33 cellular contexts compared by ENCODE assay signal in genomic region chr1:173789841-173790240, GRCh38.
"Had no signal": no experiment of that assay in that cellular context is flagged by ENCODE, and none has a peak within 500 bp of the region (broad histone marks: within the 10 kb centered on the region; RNA-seq: fewer than 3 reads in every experiment).

No MANE protein-coding gene starts in this region.

- H3K27me3 ChIP-seq: adrenal gland, body of pancreas, brain microvascular endothelial cell, breast epithelium had no signal

- H3K27ac ChIP-seq: adrenal gland, body of pancreas, brain microvascular endothelial cell, breast epithelium, VCaP had no signal

- H3K9me3 Mint-ChIP-seq: activated B cell treated with CpG ODN at 0.5 μM for 24 hours; activated CD4-positive, alpha-beta memory T cell treated with anti-CD3 and anti-CD28 coated beads for 36 hours; activated CD4-positive, alpha-beta T cell treated with anti-CD3 and anti-CD28 coated beads, Interleukin-2, amount 10 ng/mL, durations not matched to agents 24 days and 14 days; activated CD8-positive, alpha-beta T cell treated with anti-CD3 and anti-CD28 coated beads for 36 hours; activated naive CD4-positive, alpha-beta T cell treated with anti-CD3 and anti-CD28 coated beads for 36 hours; activated naive CD4-positive, alpha-beta T cell treated with anti-CD3 and anti-CD28 coated beads, Interleukin-2, amount 50 U/mL, for 72 hours; activated naive CD8-positive, alpha-beta T cell treated with anti-CD3 and anti-CD28 coated beads for 36 hours; activated T-cell treated with anti-CD3 and anti-CD28 coated beads, Interleukin-2, amount 50 U/mL, for 4 hours; activated T-cell treated with anti-CD3 and anti-CD28 coated beads, Interleukin-2, amount 50 U/mL, for 72 hours; activated T-helper 1 cell treated with anti-CD3 and anti-CD28 coated beads, Interleukin-12 subunit alpha, Interleukin-12 subunit beta, Interleukin-2, Interleukin-4 antibody, amounts not matched to agents 30 ng/mL and 10 ng/mL and 1 ng/mL, durations not matched to agents 14 hours and 24 hours and 36 hours; activated T-helper 17 cell treated with anti-CD3 and anti-CD28 coated beads, Interleukin-2, amount 50 U/mL, for 72 hours had no signal

- H3K27me3 Mint-ChIP-seq: activated B cell treated with CpG ODN at 0.5 μM for 24 hours; activated CD4-positive, alpha-beta memory T cell treated with anti-CD3 and anti-CD28 coated beads for 36 hours; activated CD4-positive, alpha-beta T cell treated with anti-CD3 and anti-CD28 coated beads, Interleukin-2, amount 10 ng/mL, durations not matched to agents 24 days and 14 days; activated CD8-positive, alpha-beta T cell treated with anti-CD3 and anti-CD28 coated beads for 36 hours; activated naive CD8-positive, alpha-beta T cell treated with anti-CD3 and anti-CD28 coated beads for 36 hours; activated T-helper 17 cell treated with anti-CD3 and anti-CD28 coated beads, Interleukin-2, amount 50 U/mL, for 72 hours; T-helper 17 cell had no signal

- H3K27ac Mint-ChIP-seq: activated B cell treated with CpG ODN at 0.5 μM for 24 hours; activated CD4-positive, alpha-beta memory T cell treated with anti-CD3 and anti-CD28 coated beads for 36 hours; activated CD4-positive, alpha-beta T cell treated with anti-CD3 and anti-CD28 coated beads, Interleukin-2, amount 10 ng/mL, durations not matched to agents 24 days and 14 days; activated CD8-positive, alpha-beta T cell treated with anti-CD3 and anti-CD28 coated beads for 36 hours; activated naive CD4-positive, alpha-beta T cell treated with anti-CD3 and anti-CD28 coated beads for 36 hours; activated naive CD4-positive, alpha-beta T cell treated with anti-CD3 and anti-CD28 coated beads, Interleukin-2, amount 50 U/mL, for 72 hours; activated naive CD8-positive, alpha-beta T cell treated with anti-CD3 and anti-CD28 coated beads for 36 hours; activated T-cell treated with anti-CD3 and anti-CD28 coated beads, Interleukin-2, amount 50 U/mL, for 72 hours; activated T-helper 1 cell treated with anti-CD3 and anti-CD28 coated beads, Interleukin-12 subunit alpha, Interleukin-12 subunit beta, Interleukin-2, Interleukin-4 antibody, amounts not matched to agents 30 ng/mL and 10 ng/mL and 1 ng/mL, durations not matched to agents 14 hours and 24 hours and 36 hours; activated T-helper 17 cell treated with anti-CD3 and anti-CD28 coated beads, Interleukin-2, amount 50 U/mL, for 72 hours; T-helper 17 cell had no signal

- DNase-seq: activated B cell treated with CpG ODN at 0.5 μM for 24 hours; activated CD4-positive, alpha-beta memory T cell treated with anti-CD3 and anti-CD28 coated beads for 36 hours; activated CD4-positive, alpha-beta T cell treated with anti-CD3 and anti-CD28 coated beads for 4 hours; activated CD4-positive, alpha-beta T cell treated with anti-CD3 and anti-CD28 coated beads, Interleukin-2, amount 10 ng/mL, durations not matched to agents 24 days and 14 days; activated CD4-positive, alpha-beta T cell treated with anti-CD3 and anti-CD28 coated beads, Interleukin-2, amount 50 U/mL, for 1 hour; activated CD4-positive, alpha-beta T cell treated with anti-CD3 and anti-CD28 coated beads, Interleukin-2, amount 50 U/mL, for 4 hours; activated CD4-positive, CD25-positive, alpha-beta regulatory T cell treated with anti-CD3 and anti-CD28 coated beads, Interleukin-2, amount 50 U/mL, for 72 hours; activated CD8-positive, alpha-beta memory T cell treated with anti-CD3 and anti-CD28 coated beads, Interleukin-2, amount 50 U/mL, for 4 hours; activated CD8-positive, alpha-beta T cell treated with anti-CD3 and anti-CD28 coated beads for 36 hours; activated effector memory CD4-positive, alpha-beta T cell treated with anti-CD3 and anti-CD28 coated beads, Interleukin-2, amount 50 U/mL, for 16 hours; activated gamma-delta T cell treated with Interleukin-2 at 50 U/mL for 16 hours; activated naive CD4-positive, alpha-beta T cell; activated naive CD4-positive, alpha-beta T cell treated with anti-CD3 and anti-CD28 coated beads for 36 hours; activated naive CD4-positive, alpha-beta T cell treated with anti-CD3 and anti-CD28 coated beads, Interleukin-2, amount 50 U/mL, for 16 hours; activated naive CD8-positive, alpha-beta T cell treated with anti-CD3 and anti-CD28 coated beads for 36 hours; activated T-cell treated with anti-CD3 and anti-CD28 coated beads for 4 hours; activated T-cell treated with anti-CD3 and anti-CD28 coated beads, Interleukin-2, amount 50 U/mL, for 1 hour; activated T-cell treated with anti-CD3 and anti-CD28 coated beads, Interleukin-2, amount 50 U/mL, for 4 hours; activated T-cell treated with anti-CD3 and anti-CD28 coated beads, Interleukin-2, amount 50 U/mL, for 72 hours; adrenal gland; amniotic stem cell; aorta; body of pancreas; brain microvascular endothelial cell; central memory CD4-positive, alpha-beta T cell; T-helper 17 cell; T1000 had no signal

- H3K4me3 Mint-ChIP-seq: activated B cell treated with CpG ODN at 0.5 μM for 24 hours; activated CD4-positive, alpha-beta memory T cell treated with anti-CD3 and anti-CD28 coated beads for 36 hours; activated CD4-positive, alpha-beta T cell treated with anti-CD3 and anti-CD28 coated beads, Interleukin-2, amount 10 ng/mL, durations not matched to agents 24 days and 14 days; activated CD8-positive, alpha-beta T cell treated with anti-CD3 and anti-CD28 coated beads for 36 hours; activated naive CD4-positive, alpha-beta T cell treated with anti-CD3 and anti-CD28 coated beads for 36 hours; activated naive CD8-positive, alpha-beta T cell treated with anti-CD3 and anti-CD28 coated beads for 36 hours; activated T-cell treated with anti-CD3 and anti-CD28 coated beads, Interleukin-2, amount 50 U/mL, for 4 hours; activated T-cell treated with anti-CD3 and anti-CD28 coated beads, Interleukin-2, amount 50 U/mL, for 72 hours; activated T-helper 1 cell treated with anti-CD3 and anti-CD28 coated beads, Interleukin-12 subunit alpha, Interleukin-12 subunit beta, Interleukin-2, Interleukin-4 antibody, amounts not matched to agents 30 ng/mL and 10 ng/mL and 1 ng/mL, durations not matched to agents 14 hours and 24 hours and 36 hours; activated T-helper 17 cell treated with anti-CD3 and anti-CD28 coated beads, Interleukin-2, amount 50 U/mL, for 72 hours; T-helper 17 cell had no signal

- H3K4me1 ChIP-seq: adrenal gland, body of pancreas, breast epithelium had no signal

- H3K36me3 Mint-ChIP-seq: activated naive CD4-positive, alpha-beta T cell treated with anti-CD3 and anti-CD28 coated beads, Interleukin-2, amount 50 U/mL, for 72 hours had no signal

- H3K4me1 Mint-ChIP-seq: activated B cell treated with CpG ODN at 0.5 μM for 24 hours; activated naive CD8-positive, alpha-beta T cell treated with anti-CD3 and anti-CD28 coated beads for 36 hours; activated T-helper 17 cell treated with anti-CD3 and anti-CD28 coated beads, Interleukin-2, amount 50 U/mL, for 72 hours had no signal

- H3K4me3 ChIP-seq: adrenal gland, body of pancreas, breast epithelium had no signal

- FAIRE-seq: astrocyte had no signal

- ATAC-seq: activated CD8-positive, alpha-beta T cell treated with anti-CD3 and anti-CD28 coated beads for 36 hours; activated naive CD4-positive, alpha-beta T cell treated with anti-CD3 and anti-CD28 coated beads, Interleukin-2, amount 50 U/mL, for 72 hours; activated T-cell treated with anti-CD3 and anti-CD28 coated beads, Interleukin-2, amount 50 U/mL, for 4 hours; activated T-cell treated with anti-CD3 and anti-CD28 coated beads, Interleukin-2, amount 50 U/mL, for 72 hours; activated T-helper 17 cell treated with anti-CD3 and anti-CD28 coated beads, Interleukin-2, amount 50 U/mL, for 72 hours; body of pancreas; T-helper 17 cell had no signal

- H3K9me3 ChIP-seq: adrenal gland, body of pancreas, breast epithelium had no signal
